Comparison of ENCODE assay signal across 9 cellular contexts in genomic region chr1:154972213-154972516, GRCh38. TPM values are rescaled to one million over a fixed set of nuclear protein-coding genes. Genes with fewer than 3 reads are reported as not detected.
DNase-seq lines count a peak whose midpoint lies in the region; TF ChIP-seq lines count a peak whose summit lies in the region.
"Had no signal": no experiment of that assay in that cellular context is flagged by ENCODE, and none has a peak within 500 bp of the region (broad histone marks: within the 10 kb centered on the region; RNA-seq: fewer than 3 reads in every experiment).

No MANE protein-coding gene starts in this region.

- H3K27me3 ChIP-seq in ACC112 (ENCODE audit: insufficient read depth, low read length) = no peaks in the 10 kb centered on the region
- H3K27me3 ChIP-seq in MG63 = no peaks in the 10 kb centered on the region
- H3K27me3 ChIP-seq in ectodermal cell (ENCODE audit: control insufficient read depth, insufficient read depth, low read length, poor library complexity, severe bottlenecking) = no peaks in the 10 kb centered on the region

- DNase-seq in MG63 (no peak), neural crest cell (ENCODE audit: low read depth, low spot score) (no peak), NCI-H187 treated with DMSO at 0.1 percent for 48 hours (lab: John Stamatoyannopoulos, UW) (no peak), NCI-H1092 (lab: John Stamatoyannopoulos, UW) (no peak), medulla oblongata (ENCODE audit: extremely low spot score) (no peak), COR-L47 (lab: John Stamatoyannopoulos, UW) (no peak)
- DNase-seq: effector CD4-positive, alpha-beta T cell had no signal

- H3K27ac Mint-ChIP-seq in neural crest cell (ENCODE audit: unreplicated experiment) = peak overlapping the region; percentile 83

- H3K4me1 Mint-ChIP-seq in neural crest cell = peaks cover 41% of the 10 kb centered on the region

- H3K4me3 Mint-ChIP-seq in neural crest cell = no peak overlapping the region

- TF ChIP-seq CTCF in neural crest cell (conservative IDR thresholded peaks at IDR 0.05) = no peak

- no peaks in the 10 kb centered on the region for H3K9me3 Mint-ChIP-seq in neural crest cell

- H3K79me2 ChIP-seq in ACC112 (ENCODE audit: control insufficient read depth, insufficient read depth, low read length, unreplicated experiment) = peaks cover 60% of the 10 kb centered on the region

- no peaks in the 10 kb centered on the region for H3K36me3 Mint-ChIP-seq in neural crest cell (ENCODE audit: low read depth)

- no peak overlapping the region for H2AFZ ChIP-seq in ACC112 (ENCODE audit: low read length, unreplicated experiment)

- peak overlapping the region; percentile 90 for H3K4me3 ChIP-seq in ACC112 (ENCODE audit: low read depth, low read length)
- peak overlapping the region; percentile 72 for H3K4me3 ChIP-seq in MG63
- H3K4me3 ChIP-seq in ectodermal cell (ENCODE audit: insufficient read depth, low read depth, low read length) = peak overlapping the region; percentile 25

- peaks cover 46% of the 10 kb centered on the region for H3K4me1 ChIP-seq in ACC112 (ENCODE audit: control insufficient read depth, insufficient read depth, low read length, unreplicated experiment)
- peaks cover 50% of the 10 kb centered on the region for H3K4me1 ChIP-seq in ectodermal cell (ENCODE audit: control insufficient read depth, insufficient read depth, low read length)

- WGBS in ectodermal cell, 2 experiments = 0 to 29% methylated on average over 1 to 3 of the region's 3 CpGs

- no peaks in the 10 kb centered on the region; the same call in 1 of the 2 replicates for H3K36me3 ChIP-seq in ACC112 (ENCODE audit: insufficient read depth, low read length)
- H3K36me3 ChIP-seq in MG63 = peaks cover 47% of the 10 kb centered on the region
- peaks cover 6% of the 10 kb centered on the region for H3K36me3 ChIP-seq in ectodermal cell (ENCODE audit: control insufficient read depth, insufficient read depth, low read length)

- H3K9me3 ChIP-seq in MG63 (no peaks in the 10 kb centered on the region), ectodermal cell (ENCODE audit: control insufficient read depth, low read length) (no peaks in the 10 kb centered on the region)

- H3K27me3 Mint-ChIP-seq in neural crest cell (ENCODE audit: low read depth) = no peaks in the 10 kb centered on the region

- H3K27ac ChIP-seq in ACC112 (ENCODE audit: low read depth, low read length) (peak overlapping the region; percentile 97), ectodermal cell (ENCODE audit: insufficient read depth, low read depth, low read length, poor library complexity, severe bottlenecking) (peak overlapping the region; percentile 89)

RNA-seq across cellular contexts. Expression of gene SHC1, which starts 1.6 kb away (rescaled TPM):
- total RNA-seq in MG63 (2014; rRNA removed; shearing (Covaris generic); ENCODE audit: low replicate concordance) = 140 and 175 TPM in 2 replicates
- polyA plus RNA-seq in ectodermal cell (2013, experiment 1 of 4) = 185 TPM
- polyA plus RNA-seq in ectodermal cell (2013, experiment 2 of 4) = 176 TPM
- polyA plus RNA-seq in ectodermal cell (2013, experiment 3 of 4) = 110 TPM
- 131 TPM for polyA plus RNA-seq in ectodermal cell (2013, experiment 4 of 4)
- 90.3 and 92.9 TPM in 2 replicates for total RNA-seq in neural crest cell

RNA-seq across cellular contexts. Expression of gene CKS1B, which starts 2.3 kb away (rescaled TPM):
- 124 and 222 TPM in 2 replicates for total RNA-seq in MG63 (2014; rRNA removed; shearing (Covaris generic); ENCODE audit: low replicate concordance)
- polyA plus RNA-seq in ectodermal cell (2013, experiment 1 of 4) = 267 TPM
- 261 TPM for polyA plus RNA-seq in ectodermal cell (2013, experiment 2 of 4)
- 286 TPM for polyA plus RNA-seq in ectodermal cell (2013, experiment 3 of 4)
- 304 TPM for polyA plus RNA-seq in ectodermal cell (2013, experiment 4 of 4)
- total RNA-seq in neural crest cell = 211 and 217 TPM in 2 replicates

RNA-seq across cellular contexts. Expression of gene PYGO2, which starts 10.6 kb away (rescaled TPM):
- 10.3 and 16.2 TPM in 2 replicates for total RNA-seq in MG63 (2014; rRNA removed; shearing (Covaris generic); ENCODE audit: low replicate concordance)
- 64.5 TPM for polyA plus RNA-seq in ectodermal cell (2013, experiment 1 of 4)
- polyA plus RNA-seq in ectodermal cell (2013, experiment 2 of 4) = 69.0 TPM
- polyA plus RNA-seq in ectodermal cell (2013, experiment 3 of 4) = 48.8 TPM
- 49.3 TPM for polyA plus RNA-seq in ectodermal cell (2013, experiment 4 of 4)
- total RNA-seq in neural crest cell = 63.3 and 65.1 TPM in 2 replicates

RNA-seq across cellular contexts. Expression of gene FLAD1, which starts 11.0 kb away (rescaled TPM):
- total RNA-seq in MG63 (2014; rRNA removed; shearing (Covaris generic); ENCODE audit: low replicate concordance) = 39.6 and 49.6 TPM in 2 replicates
- polyA plus RNA-seq in ectodermal cell (2013, experiment 1 of 4) = 59.1 TPM
- 69.3 TPM for polyA plus RNA-seq in ectodermal cell (2013, experiment 2 of 4)
- polyA plus RNA-seq in ectodermal cell (2013, experiment 3 of 4) = 50.1 TPM
- 56.7 TPM for polyA plus RNA-seq in ectodermal cell (2013, experiment 4 of 4)
- 76.3 and 81.9 TPM in 2 replicates for total RNA-seq in neural crest cell

RNA-seq across cellular contexts. Expression of gene PBXIP1, which starts 16.3 kb away (rescaled TPM):
- total RNA-seq in MG63 (2014; rRNA removed; shearing (Covaris generic); ENCODE audit: low replicate concordance) = 6.9 and 16.0 TPM in 2 replicates
- 79.7 TPM for polyA plus RNA-seq in ectodermal cell (2013, experiment 1 of 4)
- 98.5 TPM for polyA plus RNA-seq in ectodermal cell (2013, experiment 2 of 4)
- polyA plus RNA-seq in ectodermal cell (2013, experiment 3 of 4) = 57.5 TPM
- 67.6 TPM for polyA plus RNA-seq in ectodermal cell (2013, experiment 4 of 4)
- 17.1 and 18.5 TPM in 2 replicates for total RNA-seq in neural crest cell

Comparison
In these comparisons a context has a peak if more than half of its experiments do, and no peak if none do; other contexts are left out.
1. H3K4me3 ChIP-seq: peak in every context shown above with its lines; median percentile 90 in ACC112; 72 in MG63; 25 in ectodermal cell.